In genomic region chr22:30208631-30209603, GRCh38 we compare ENCODE assay signal across 10 cellular contexts. TPM values are rescaled to one million over a fixed set of nuclear protein-coding genes. Genes with fewer than 3 reads are reported as not detected.
DNase-seq lines count a peak whose midpoint lies in the region; ATAC-seq, FAIRE-seq and TF ChIP-seq lines count a peak whose summit lies in the region.
"Had no signal": no experiment of that assay in that cellular context is flagged by ENCODE, and none has a peak within 500 bp of the region (broad histone marks: within the 10 kb centered on the region; RNA-seq: fewer than 3 reads in every experiment).

No MANE protein-coding gene starts in this region.

- H3K27me3 ChIP-seq in astrocyte (ENCODE audit: insufficient read depth, low read length) (no peaks in the 10 kb centered on the region), tibial artery (no peaks in the 10 kb centered on the region)

- TF ChIP-seq CTCF in astrocyte (IDR thresholded peaks at IDR 0.05; ENCODE audit: insufficient read depth, low read depth, low read length) = no peak
- no peak for TF ChIP-seq CTCF in tibial artery (IDR thresholded peaks at IDR 0.05)

- no peaks in the 10 kb centered on the region for H3K36me3 Mint-ChIP-seq in astrocyte (ENCODE audit: low read depth, unreplicated experiment)

- H3K4me1 ChIP-seq in astrocyte (ENCODE audit: insufficient read depth, low read length) (peaks cover 86% of the 10 kb centered on the region), tibial artery (peaks cover 0 to 56% (median 41%) of the 10 kb centered on the region in 4 donors)

- no peak overlapping the region for H3K4me3 Mint-ChIP-seq in astrocyte (ENCODE audit: unreplicated experiment)
- H3K4me3 Mint-ChIP-seq: central memory CD8-positive, alpha-beta T cell had no signal

- peak; percentile 87 for FAIRE-seq in astrocyte (lab: Jason Lieb, UNC)

- peak overlapping the region; percentile 100 for H3K27ac Mint-ChIP-seq in astrocyte (ENCODE audit: unreplicated experiment)

- no peaks in the 10 kb centered on the region for H3K9me3 Mint-ChIP-seq in astrocyte (ENCODE audit: unreplicated experiment)
- H3K9me3 Mint-ChIP-seq: central memory CD8-positive, alpha-beta T cell had no signal

- no peaks in the 10 kb centered on the region for H3K27me3 Mint-ChIP-seq in astrocyte (ENCODE audit: low read depth, unreplicated experiment)

- H3K36me3 ChIP-seq in astrocyte (ENCODE audit: insufficient read depth, low read length) (no peaks in the 10 kb centered on the region), tibial artery (no peaks in the 10 kb centered on the region)

- intact Hi-C loops in tibial artery (cut with DNase I; ENCODE audit: low total_unique reads) = no loop called here

- peak; percentile 45 for DNase-seq in HS-27A (ENCODE audit: low read depth)
- DNase-seq in astrocyte (ENCODE audit: low read depth) = peak; percentile 94
- no peak for DNase-seq in left lobe of liver (ENCODE audit: low spot score)
- peak; percentile 74 to 88 for DNase-seq in tibial artery
- DNase-seq in NCI-H345 (lab: John Stamatoyannopoulos, UW) = no peak
- DNase-seq: stimulated activated CD4-positive, alpha-beta T cell treated with anti-CD3 and anti-CD28 coated beads, Interleukin-4, amount 100 ng/mL, for 24 hours had no signal

- H3K9me3 ChIP-seq in astrocyte (ENCODE audit: insufficient read depth, low read depth, low read length) (no peaks in the 10 kb centered on the region), tibial artery (no peaks in the 10 kb centered on the region)

- H3K4me3 ChIP-seq in astrocyte (ENCODE audit: insufficient read depth, low read depth, low read length) (no peak overlapping the region), tibial artery (no peak overlapping the region)

- no peaks in the 10 kb centered on the region for H3K79me2 ChIP-seq in astrocyte (ENCODE audit: insufficient read depth, low read length)

- no peaks in the 10 kb centered on the region for H4K20me1 ChIP-seq in astrocyte (ENCODE audit: insufficient read depth, low read length)

- H3K4me1 Mint-ChIP-seq in astrocyte (ENCODE audit: low read depth, unreplicated experiment) = peaks cover 66% of the 10 kb centered on the region

- ATAC-seq in left lobe of liver (peak; percentile 51), GM21526 (IDR thresholded peaks at IDR 0.05; ENCODE audit: low FRiP score, unreplicated experiment) (no peak), GM19395 (IDR thresholded peaks at IDR 0.05; ENCODE audit: unreplicated experiment) (no peak), HG03521 (IDR thresholded peaks at IDR 0.05; ENCODE audit: unreplicated experiment) (no peak)

- peak overlapping the region; percentile 90 for H3K9ac ChIP-seq in astrocyte (ENCODE audit: low read length)

- H3K27ac ChIP-seq in astrocyte (ENCODE audit: low read depth, low read length) (peak overlapping the region; percentile 100), tibial artery (peak overlapping the region; percentile 74 to 75)

- no peak overlapping the region for H2AFZ ChIP-seq in astrocyte (ENCODE audit: low read depth, low read length)

- peak overlapping the region; percentile 17 for H3K4me2 ChIP-seq in astrocyte (ENCODE audit: low read length)

RNA-seq across cellular contexts. Expression of gene LIF, which starts 37.6 kb away (rescaled TPM):
- 63.3 and 100 TPM in 2 replicates for total RNA-seq in astrocyte
- 0.38 TPM for total RNA-seq in left lobe of liver

RNA-seq across cellular contexts. Expression of gene OSM, which starts 57.7 kb away (rescaled TPM):
- total RNA-seq in astrocyte (not detected in 2 replicates), left lobe of liver (0.10 TPM)

Comparison
In these comparisons a context has a peak if more than half of its experiments do, and no peak if none do; other contexts are left out.
1. DNase-seq: peak in HS-27A (single experiment), astrocyte (single experiment) and tibial artery (2 of 2); none in left lobe of liver (single experiment) and NCI-H345 (single experiment).
2. RNA of gene LIF, which starts 37.6 kb away (total RNA-seq): 63.3 to 100 TPM in astrocyte; 0.38 TPM in left lobe of liver (single experiment); every median in the first group is over 10 times any median in the second.